ENCODE assay signal across 12 cellular contexts in the genomic region with DNA sequence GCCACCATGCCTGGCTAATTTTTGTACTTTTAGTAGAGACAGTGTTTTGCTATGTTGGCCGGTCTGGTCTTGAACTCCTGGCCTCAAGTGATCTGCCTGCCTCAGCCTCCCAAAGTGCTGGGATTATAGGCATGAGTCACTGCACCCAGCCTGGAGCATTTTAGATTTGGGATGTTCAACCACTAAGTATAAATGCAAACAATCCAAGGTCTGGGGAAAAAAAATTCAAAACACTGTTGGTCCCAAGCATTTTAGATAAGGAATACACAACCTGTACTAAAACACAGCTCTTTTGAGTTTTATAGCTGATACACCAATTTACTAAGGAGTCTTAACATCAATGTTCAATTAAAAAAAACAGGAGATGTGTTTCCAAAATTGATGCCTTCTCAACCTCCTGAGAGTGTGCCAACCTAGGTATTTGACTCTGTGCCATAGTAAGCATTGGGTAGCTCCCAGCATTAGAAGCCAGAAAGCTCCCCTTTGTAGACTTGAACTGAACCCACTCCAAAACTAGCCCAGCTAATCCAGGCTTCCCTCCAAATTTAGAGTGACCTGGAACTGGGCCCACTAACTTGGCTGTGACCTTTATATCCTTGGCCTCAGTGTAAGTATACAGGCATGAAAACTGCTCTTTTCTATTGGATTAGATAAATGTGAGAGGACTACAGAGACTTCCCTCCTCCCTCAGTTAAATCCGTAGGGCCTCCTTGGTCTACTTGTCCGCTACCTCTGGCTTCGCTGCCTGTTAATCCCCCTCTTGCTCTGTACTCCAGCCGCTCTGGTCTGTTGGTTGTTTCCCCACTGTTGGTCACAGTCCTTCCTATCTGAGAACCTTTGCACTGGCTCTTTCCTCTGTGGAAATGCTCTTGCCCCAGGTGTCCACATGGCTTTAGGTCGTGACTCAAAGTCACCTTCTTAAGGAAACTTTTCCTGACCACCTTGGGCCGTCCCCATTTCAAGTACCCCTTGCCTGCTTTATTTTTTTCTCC.
A peak's percentile ranks its signal among the peaks of the same experiment; 100 is the strongest.
DNase-seq lines count a peak whose midpoint lies in the region; ATAC-seq, FAIRE-seq and TF ChIP-seq lines count a peak whose summit lies in the region.
"Had no signal": no experiment of that assay in that cellular context is flagged by ENCODE, and none has a peak within 500 bp of the region (broad histone marks: within the 10 kb centered on the region; RNA-seq: fewer than 3 reads in every experiment).

No MANE protein-coding gene starts in this region.

- peak; percentile 43; the same call in 2 of the 3 replicates for ATAC-seq in HepG2
- no peak for ATAC-seq in GM21723 (IDR thresholded peaks at IDR 0.05; ENCODE audit: unreplicated experiment)
- no peak for ATAC-seq in GM21737 (IDR thresholded peaks at IDR 0.05; ENCODE audit: unreplicated experiment)
- ATAC-seq: activated T-cell treated with anti-CD3 and anti-CD28 coated beads, Interleukin-2, amount 50 U/mL, for 4 hours; stimulated activated naive CD8-positive, alpha-beta T cell treated with anti-CD3 and anti-CD28 coated beads, Interleukin-15, Interleukin-2, amounts not matched to agents 100 U/mL and 50 U/mL, for 24 hours had no signal

- no peak for TF ChIP-seq EP300 in HepG2 (IDR thresholded peaks at IDR 0.05; ENCODE audit: low read depth in 2 of 2, low read length in 2 of 2)
- no peak for TF ChIP-seq EP300 in HepG2 (CRISPR knock-in tag; IDR thresholded peaks at IDR 0.05; ENCODE audit: borderline replicate concordance)

- H3K36me3 ChIP-seq in breast epithelium (no peaks in the 10 kb centered on the region), HepG2 (replicated peaks in 1 of 2; ENCODE audit: control insufficient read depth in 1 of 2, insufficient read depth in 2 of 2, low read length in 2 of 2) (peaks cover 5 to 31% of the 10 kb centered on the region in 2 experiments), testis (ENCODE audit: low read depth, missing control alignments) (no peaks in the 10 kb centered on the region), PC-9 (ENCODE audit: low read depth) (no peaks in the 10 kb centered on the region)

- WGBS in HepG2 (ENCODE audit: low lambda C conversion rate) = 93% methylated on average over 7 of the region's 7 CpGs
- WGBS in testis, 2 donors = 58 to 63% methylated on average over 7 of the region's 7 CpGs

- H3K9ac ChIP-seq in HepG2 (ENCODE audit: insufficient read depth, low read depth, low read length) = no peak overlapping the region

- H3K9me2 ChIP-seq in PC-9 (ENCODE audit: insufficient read depth) = no peaks in the 10 kb centered on the region

- DNase-seq in NCI-H2196 (lab: John Stamatoyannopoulos, UW; ENCODE audit: unreplicated experiment) (peak; percentile 61), breast epithelium (ENCODE audit: low spot score in 2 of 2) (no peak), HepG2 (ENCODE audit: low spot score) (no peak), testis (peak; percentile 30), PC-9 (no peak)
- DNase-seq: activated CD4-positive, alpha-beta T cell treated with anti-CD3 and anti-CD28 coated beads for 1 hour; activated T-cell treated with anti-CD3 and anti-CD28 coated beads, Interleukin-2, amount 50 U/mL, for 4 hours; NCI-H187; stimulated activated naive CD8-positive, alpha-beta T cell treated with anti-CD3 and anti-CD28 coated beads, Interleukin-15, Interleukin-2, amounts not matched to agents 100 U/mL and 50 U/mL, for 24 hours had no signal

- no peak overlapping the region for H3K4me2 ChIP-seq in HepG2 (ENCODE audit: low read depth, low read length)
- no peak overlapping the region for H3K4me2 ChIP-seq in PC-9

- H2AFZ ChIP-seq in HepG2 (ENCODE audit: low read length) (no peak overlapping the region), PC-9 (no peak overlapping the region)

- peaks cover 8% of the 10 kb centered on the region; the same call in 1 of the 2 replicates for H4K20me1 ChIP-seq in HepG2 (ENCODE audit: insufficient read depth, low read length)
- H4K20me1 ChIP-seq in PC-9 (ENCODE audit: insufficient read depth) = no peaks in the 10 kb centered on the region

- intact Hi-C loops in breast epithelium (cut with DNase I; ENCODE audit: low total_unique reads) (no loop called here), HepG2 (cut with micrococcal nuclease; ENCODE audit: unreplicated experiment) (loop anchor here (5.0 kb wide), 1 partner anchor 310 kb away; no protein-coding TSS in a partner anchor), testis (cut with DNase I; ENCODE audit: low total_unique reads) (no loop called here), PC-9 (cut with micrococcal nuclease; ENCODE audit: unreplicated experiment) (loop anchor here (5.0 to 10.0 kb wide), 2 partner anchors 330 to 488 kb away; no protein-coding TSS in a partner anchor)

- H3F3A ChIP-seq in PC-9 (ENCODE audit: insufficient read depth, low read depth) = peaks cover 6% of the 10 kb centered on the region; the same call in 1 of the 2 replicates

- in situ Hi-C loops in HepG2 (cut with HindIII; ENCODE audit: extremely low pct_ligation_motif_present, low pct_unique_long_range_greater_than_20kb) = loop anchor here (5.0 to 25.0 kb wide), 2 partner anchors 85 to 375 kb away; no protein-coding TSS in a partner anchor

- H3K9me3 ChIP-seq in breast epithelium = no peaks in the 10 kb centered on the region
- no peaks in the 10 kb centered on the region for H3K9me3 ChIP-seq in HepG2 (ENCODE audit: low read length)
- H3K9me3 ChIP-seq in testis = no peaks in the 10 kb centered on the region
- no peaks in the 10 kb centered on the region for H3K9me3 ChIP-seq in PC-9 (ENCODE audit: insufficient read depth, low read depth)

- BruUV-seq in HepG2 (replicated peaks; lab: Mats Ljungman, UMichigan) (no TSS peak), PC-9 (replicated peaks; lab: Mats Ljungman, UMichigan) (no TSS peak)

- TF ChIP-seq CTCF in breast epithelium (IDR thresholded peaks at IDR 0.05) (no peak), HepG2 (CRISPR knock-in tag; IDR thresholded peaks at IDR 0.05) (no peak), testis (IDR thresholded peaks at IDR 0.05) (no peak), PC-9 (conservative IDR thresholded peaks at IDR 0.05) (no peak)

- H3K27me3 ChIP-seq in breast epithelium (no peaks in the 10 kb centered on the region), HepG2 (ENCODE audit: control insufficient read depth in 1 of 2, insufficient read depth in 2 of 2, low read length in 2 of 2) (no peaks in the 10 kb centered on the region), testis (no peaks in the 10 kb centered on the region), PC-9 (ENCODE audit: insufficient read depth, low read depth) (no peaks in the 10 kb centered on the region)

- H3K4me1 ChIP-seq in breast epithelium (no peaks in the 10 kb centered on the region), HepG2 (ENCODE audit: insufficient read depth, low read length) (0 out of 2 replicates have a peak, but pooled peaks cover 6% of the 10 kb centered on the region), testis (no peaks in the 10 kb centered on the region), PC-9 (replicated peaks; ENCODE audit: insufficient read depth) (no peaks in the 10 kb centered on the region)

- peak overlapping the region; percentile 6 to 27 for H3K27ac ChIP-seq in breast epithelium
- no peak overlapping the region for H3K27ac ChIP-seq in HepG2 (ENCODE audit: extremely low read length, insufficient read depth, low read length)
- H3K27ac ChIP-seq in testis = no peak overlapping the region
- H3K27ac ChIP-seq in PC-9 = no peak overlapping the region
- H3K27ac ChIP-seq: C4-2B had no signal

- POLR2A ChIA-PET in HepG2 (lab: Yijun Ruan, JAX) = no interaction called here
- POLR2A ChIA-PET in PC-9 (lab: Charles Lee; ENCODE audit: unreplicated experiment) = interaction anchor here (0.7 kb wide), 1 partner anchor 375 kb away, joined by 3 read pairs; no protein-coding TSS in a partner anchor

- no peak for FAIRE-seq in HepG2 (lab: Jason Lieb, UNC)

- no peak overlapping the region for H3K4me3 ChIP-seq in breast epithelium
- no peak overlapping the region for H3K4me3 ChIP-seq in HepG2 (replicated peaks in 1 of 3; ENCODE audit: insufficient read depth in 1 of 3, low read depth in 2 of 3, low read length in 3 of 3)
- H3K4me3 ChIP-seq in testis = no peak overlapping the region
- no peak overlapping the region for H3K4me3 ChIP-seq in PC-9

- H3K79me2 ChIP-seq in HepG2 (ENCODE audit: insufficient read depth, low read length) (no peaks in the 10 kb centered on the region), PC-9 (ENCODE audit: low read depth) (no peaks in the 10 kb centered on the region)

- no peak for TF ChIP-seq RAD21 in HepG2 (CRISPR knock-in tag; IDR thresholded peaks at IDR 0.05)

- CTCF ChIA-PET in HepG2 (lab: Yijun Ruan, JAX; ENCODE audit: low intra/inter-chr PET ratio, low total read pairs) = no interaction called here
- CTCF ChIA-PET in PC-9 (lab: Charles Lee) = no interaction called here

- TF ChIP-seq POLR2A in breast epithelium (IDR thresholded peaks at IDR 0.05) (no peak), HepG2 (IDR thresholded peaks at IDR 0.05; ENCODE audit: insufficient read depth in 1 of 2, low read depth in 2 of 2, low read length in 2 of 2) (no peak), testis (IDR thresholded peaks at IDR 0.05) (no peak)

TF ChIP-seq in HepG2, 621 proteins besides CTCF, POLR2A, EP300 and RAD21:
- TF ChIP-seq CBX2 (IDR thresholded peaks at IDR 0.05; ENCODE audit: low read depth, low read length) = no peak
- TF ChIP-seq CBX2 (CRISPR knock-in tag; IDR thresholded peaks at IDR 0.05; ENCODE audit: low read depth) = no peak
- no peak for TF ChIP-seq ATAD3A (CRISPR knock-in tag; IDR thresholded peaks at IDR 0.05)
- no peak for TF ChIP-seq ZSCAN20 (CRISPR knock-in tag; IDR thresholded peaks at IDR 0.05; ENCODE audit: borderline replicate concordance)
- TF ChIP-seq ERF (CRISPR knock-in tag; IDR thresholded peaks at IDR 0.05) = no peak

Comparison
In these comparisons a context has a peak if more than half of its experiments do, and no peak if none do; other contexts are left out.
1. DNase-seq: peak in NCI-H2196 (single experiment) and testis (single experiment); none in breast epithelium (0 of 2), HepG2 (single experiment) and PC-9 (0 of 2).
2. H3K27ac ChIP-seq: peak in breast epithelium (2 of 2); none in HepG2 (single experiment), testis (0 of 2) and PC-9 (single experiment).
3. intact Hi-C loops: an anchor here in HepG2 (5.0 kb wide) and PC-9 (5.0 to 10.0 kb wide); none called in breast epithelium and testis.